ENCODE assay signal across 3 cellular contexts in the genomic region with DNA sequence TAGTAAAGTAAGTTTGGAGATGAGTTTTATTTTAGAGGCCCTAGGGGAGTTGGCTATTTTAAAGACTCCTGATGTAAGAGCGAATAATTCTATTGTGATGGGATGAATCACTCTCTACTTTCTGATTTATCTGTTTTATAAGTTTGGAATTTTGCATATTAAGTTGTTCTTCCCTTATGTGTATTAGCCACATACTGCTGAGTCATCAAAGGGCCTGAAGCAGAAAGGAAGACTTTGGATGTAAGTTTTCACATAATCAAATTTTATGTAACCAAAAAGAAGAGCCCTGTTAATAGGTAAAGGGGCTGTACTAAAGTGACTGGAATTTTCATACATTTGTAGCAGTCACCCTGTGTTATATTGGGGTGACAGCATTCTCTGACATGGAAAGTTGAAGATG.
TF ChIP-seq lines count a peak whose summit lies in the region.

No MANE protein-coding gene starts in this region.

TF ChIP-seq in IMR-90, 13 proteins besides CTCF, POLR2A, EP300 and RAD21:
- TF ChIP-seq MAFK (IDR thresholded peaks at IDR 0.05; ENCODE audit: low read depth, low read length) (peak; percentile 95), NFE2L2 (IDR thresholded peaks at IDR 0.05; ENCODE audit: low read depth, low read length) (peak; percentile 57), RFX5 (IDR thresholded peaks at IDR 0.05; ENCODE audit: low read depth, low read length) (no peak)

TF ChIP-seq in K562, 482 proteins besides CTCF, POLR2A, EP300 and RAD21 (continues in another document):
- peak; percentile 74 for TF ChIP-seq ZNF316 (IDR thresholded peaks at IDR 0.05)
- TF ChIP-seq, protein P1, sequence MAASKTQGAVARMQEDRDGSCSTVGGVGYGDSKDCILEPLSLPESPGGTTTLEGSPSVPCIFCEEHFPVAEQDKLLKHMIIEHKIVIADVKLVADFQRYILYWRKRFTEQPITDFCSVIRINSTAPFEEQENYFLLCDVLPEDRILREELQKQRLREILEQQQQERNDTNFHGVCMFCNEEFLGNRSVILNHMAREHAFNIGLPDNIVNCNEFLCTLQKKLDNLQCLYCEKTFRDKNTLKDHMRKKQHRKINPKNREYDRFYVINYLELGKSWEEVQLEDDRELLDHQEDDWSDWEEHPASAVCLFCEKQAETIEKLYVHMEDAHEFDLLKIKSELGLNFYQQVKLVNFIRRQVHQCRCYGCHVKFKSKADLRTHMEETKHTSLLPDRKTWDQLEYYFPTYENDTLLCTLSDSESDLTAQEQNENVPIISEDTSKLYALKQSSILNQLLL (CRISPR knock-in tag; IDR thresholded peaks at IDR 0.05; ENCODE audit: borderline replicate concordance): no peak
- TF ChIP-seq ZNF121 (CRISPR knock-in tag; conservative IDR thresholded peaks at IDR 0.05): no peak
- TF ChIP-seq, protein P2, sequence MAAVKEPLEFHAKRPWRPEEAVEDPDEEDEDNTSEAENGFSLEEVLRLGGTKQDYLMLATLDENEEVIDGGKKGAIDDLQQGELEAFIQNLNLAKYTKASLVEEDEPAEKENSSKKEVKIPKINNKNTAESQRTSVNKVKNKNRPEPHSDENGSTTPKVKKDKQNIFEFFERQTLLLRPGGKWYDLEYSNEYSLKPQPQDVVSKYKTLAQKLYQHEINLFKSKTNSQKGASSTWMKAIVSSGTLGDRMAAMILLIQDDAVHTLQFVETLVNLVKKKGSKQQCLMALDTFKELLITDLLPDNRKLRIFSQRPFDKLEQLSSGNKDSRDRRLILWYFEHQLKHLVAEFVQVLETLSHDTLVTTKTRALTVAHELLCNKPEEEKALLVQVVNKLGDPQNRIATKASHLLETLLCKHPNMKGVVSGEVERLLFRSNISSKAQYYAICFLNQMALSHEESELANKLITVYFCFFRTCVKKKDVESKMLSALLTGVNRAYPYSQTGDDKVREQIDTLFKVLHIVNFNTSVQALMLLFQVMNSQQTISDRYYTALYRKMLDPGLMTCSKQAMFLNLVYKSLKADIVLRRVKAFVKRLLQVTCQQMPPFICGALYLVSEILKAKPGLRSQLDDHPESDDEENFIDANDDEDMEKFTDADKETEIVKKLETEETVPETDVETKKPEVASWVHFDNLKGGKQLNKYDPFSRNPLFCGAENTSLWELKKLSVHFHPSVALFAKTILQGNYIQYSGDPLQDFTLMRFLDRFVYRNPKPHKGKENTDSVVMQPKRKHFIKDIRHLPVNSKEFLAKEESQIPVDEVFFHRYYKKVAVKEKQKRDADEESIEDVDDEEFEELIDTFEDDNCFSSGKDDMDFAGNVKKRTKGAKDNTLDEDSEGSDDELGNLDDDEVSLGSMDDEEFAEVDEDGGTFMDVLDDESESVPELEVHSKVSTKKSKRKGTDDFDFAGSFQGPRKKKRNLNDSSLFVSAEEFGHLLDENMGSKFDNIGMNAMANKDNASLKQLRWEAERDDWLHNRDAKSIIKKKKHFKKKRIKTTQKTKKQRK (IDR thresholded peaks at IDR 0.05; ENCODE audit: borderline replicate concordance, low read depth, low read length): no peak
- peak; percentile 72 for TF ChIP-seq MAFF (IDR thresholded peaks at IDR 0.05; ENCODE audit: low read length)
- no peak for TF ChIP-seq WHSC1 (IDR thresholded peaks at IDR 0.05; ENCODE audit: low read length)
- TF ChIP-seq RBM34 (IDR thresholded peaks at IDR 0.05; ENCODE audit: borderline replicate concordance, insufficient read depth, low read length): no peak
- peak; percentile 65 for TF ChIP-seq MAFK (IDR thresholded peaks at IDR 0.05; ENCODE audit: low read length)
- TF ChIP-seq NFE2 (IDR thresholded peaks at IDR 0.05; ENCODE audit: low read depth): peak; percentile 16; the same call in 1 of the 2 replicates
- TF ChIP-seq TEAD4 (IDR thresholded peaks at IDR 0.05; ENCODE audit: low read length): no peak
- no peak for TF ChIP-seq TEAD4 (CRISPR knock-in tag; IDR thresholded peaks at IDR 0.05; ENCODE audit: borderline replicate concordance)
- peak; percentile 55 for TF ChIP-seq C11orf30 (IDR thresholded peaks at IDR 0.05; ENCODE audit: low read depth)

TF ChIP-seq in H1, 55 proteins besides CTCF, POLR2A, EP300 and RAD21:
- TF ChIP-seq MAFK (IDR thresholded peaks at IDR 0.05; ENCODE audit: low read depth, low read length): peak; percentile 68; the same call in 1 of the 2 replicates
- no peak for TF ChIP-seq CBX8 (IDR thresholded peaks at IDR 0.05; ENCODE audit: borderline replicate concordance, low read depth, low read length)
- no peak for TF ChIP-seq POLR2AphosphoS5 (IDR thresholded peaks at IDR 0.05; ENCODE audit: low read depth, low read length)
